In the genomic region with DNA sequence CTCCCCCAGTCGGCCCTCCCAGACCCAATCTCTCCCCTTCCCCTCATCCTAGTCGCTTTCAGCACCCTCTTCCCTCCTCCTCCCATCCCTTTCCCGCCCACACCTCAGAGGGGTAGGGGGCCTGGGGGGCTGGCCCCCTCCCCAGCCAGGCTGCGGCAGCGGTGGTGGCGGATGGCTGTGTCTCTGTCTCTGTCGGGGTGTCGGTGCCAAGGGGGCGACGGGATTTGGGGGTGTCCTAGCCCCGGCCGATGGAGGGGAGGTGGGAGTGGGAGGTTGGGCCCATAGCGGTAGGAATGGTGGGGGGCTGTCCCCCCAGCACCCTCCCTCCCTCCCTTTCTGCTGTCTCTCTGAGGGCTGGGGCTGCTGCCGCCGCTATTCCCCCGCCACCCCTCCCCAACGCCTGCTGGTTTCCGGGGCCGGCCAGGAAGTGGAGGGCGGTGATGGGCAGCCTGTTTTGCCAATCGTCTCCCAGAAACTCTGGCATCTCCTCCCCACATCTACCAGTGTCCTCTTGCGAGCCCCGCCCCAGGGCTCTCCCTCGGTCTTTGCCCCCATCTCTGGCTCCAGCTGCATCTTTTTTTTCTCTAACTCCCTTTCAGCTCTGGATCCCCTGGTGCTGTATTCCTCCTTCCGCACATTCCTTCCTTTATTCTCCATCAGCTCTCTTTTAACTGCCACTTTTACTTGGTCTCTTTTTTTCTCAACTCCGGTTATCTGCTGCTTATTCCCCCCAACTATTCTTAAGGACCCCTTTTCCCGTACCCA, we compare ENCODE assay signal across 1 cellular context.
TF ChIP-seq lines count a peak whose summit lies in the region.

A gene with protein sequence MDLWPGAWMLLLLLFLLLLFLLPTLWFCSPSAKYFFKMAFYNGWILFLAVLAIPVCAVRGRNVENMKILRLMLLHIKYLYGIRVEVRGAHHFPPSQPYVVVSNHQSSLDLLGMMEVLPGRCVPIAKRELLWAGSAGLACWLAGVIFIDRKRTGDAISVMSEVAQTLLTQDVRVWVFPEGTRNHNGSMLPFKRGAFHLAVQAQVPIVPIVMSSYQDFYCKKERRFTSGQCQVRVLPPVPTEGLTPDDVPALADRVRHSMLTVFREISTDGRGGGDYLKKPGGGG (minus strand): TSS at position 374 of the 765 bp plus-strand sequence. CDS start 4,588 bp downstream, outside the sequence.

TF ChIP-seq in HepG2, 621 proteins besides CTCF, POLR2A, EP300 and RAD21 (continued from another document and continues in another):
- TF ChIP-seq, protein P1, sequence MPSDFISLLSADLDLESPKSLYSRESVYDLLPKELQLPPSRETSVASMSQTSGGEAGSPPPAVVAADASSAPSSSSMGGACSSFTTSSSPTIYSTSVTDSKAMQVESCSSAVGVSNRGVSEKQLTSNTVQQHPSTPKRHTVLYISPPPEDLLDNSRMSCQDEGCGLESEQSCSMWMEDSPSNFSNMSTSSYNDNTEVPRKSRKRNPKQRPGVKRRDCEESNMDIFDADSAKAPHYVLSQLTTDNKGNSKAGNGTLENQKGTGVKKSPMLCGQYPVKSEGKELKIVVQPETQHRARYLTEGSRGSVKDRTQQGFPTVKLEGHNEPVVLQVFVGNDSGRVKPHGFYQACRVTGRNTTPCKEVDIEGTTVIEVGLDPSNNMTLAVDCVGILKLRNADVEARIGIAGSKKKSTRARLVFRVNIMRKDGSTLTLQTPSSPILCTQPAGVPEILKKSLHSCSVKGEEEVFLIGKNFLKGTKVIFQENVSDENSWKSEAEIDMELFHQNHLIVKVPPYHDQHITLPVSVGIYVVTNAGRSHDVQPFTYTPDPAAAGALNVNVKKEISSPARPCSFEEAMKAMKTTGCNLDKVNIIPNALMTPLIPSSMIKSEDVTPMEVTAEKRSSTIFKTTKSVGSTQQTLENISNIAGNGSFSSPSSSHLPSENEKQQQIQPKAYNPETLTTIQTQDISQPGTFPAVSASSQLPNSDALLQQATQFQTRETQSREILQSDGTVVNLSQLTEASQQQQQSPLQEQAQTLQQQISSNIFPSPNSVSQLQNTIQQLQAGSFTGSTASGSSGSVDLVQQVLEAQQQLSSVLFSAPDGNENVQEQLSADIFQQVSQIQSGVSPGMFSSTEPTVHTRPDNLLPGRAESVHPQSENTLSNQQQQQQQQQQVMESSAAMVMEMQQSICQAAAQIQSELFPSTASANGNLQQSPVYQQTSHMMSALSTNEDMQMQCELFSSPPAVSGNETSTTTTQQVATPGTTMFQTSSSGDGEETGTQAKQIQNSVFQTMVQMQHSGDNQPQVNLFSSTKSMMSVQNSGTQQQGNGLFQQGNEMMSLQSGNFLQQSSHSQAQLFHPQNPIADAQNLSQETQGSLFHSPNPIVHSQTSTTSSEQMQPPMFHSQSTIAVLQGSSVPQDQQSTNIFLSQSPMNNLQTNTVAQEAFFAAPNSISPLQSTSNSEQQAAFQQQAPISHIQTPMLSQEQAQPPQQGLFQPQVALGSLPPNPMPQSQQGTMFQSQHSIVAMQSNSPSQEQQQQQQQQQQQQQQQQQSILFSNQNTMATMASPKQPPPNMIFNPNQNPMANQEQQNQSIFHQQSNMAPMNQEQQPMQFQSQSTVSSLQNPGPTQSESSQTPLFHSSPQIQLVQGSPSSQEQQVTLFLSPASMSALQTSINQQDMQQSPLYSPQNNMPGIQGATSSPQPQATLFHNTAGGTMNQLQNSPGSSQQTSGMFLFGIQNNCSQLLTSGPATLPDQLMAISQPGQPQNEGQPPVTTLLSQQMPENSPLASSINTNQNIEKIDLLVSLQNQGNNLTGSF (CRISPR knock-in tag; IDR thresholded peaks at IDR 0.05), result no peak
- TF ChIP-seq ZNF430 (CRISPR knock-in tag; IDR thresholded peaks at IDR 0.05) (peak; percentile 70), SMYD3 (CRISPR knock-in tag; IDR thresholded peaks at IDR 0.05) (no peak), MTA3 (CRISPR knock-in tag; IDR thresholded peaks at IDR 0.05) (no peak), SOX5 (CRISPR knock-in tag; IDR thresholded peaks at IDR 0.05; ENCODE audit: borderline replicate concordance) (no peak), ZNF747 (CRISPR knock-in tag; IDR thresholded peaks at IDR 0.05; ENCODE audit: borderline replicate concordance) (no peak; the same call in 1 of the 2 replicates), ZSCAN21 (CRISPR knock-in tag; IDR thresholded peaks at IDR 0.05; ENCODE audit: borderline replicate concordance) (no peak), SP2 (CRISPR knock-in tag; IDR thresholded peaks at IDR 0.05) (peak; percentile 94), ZFX (CRISPR knock-in tag; IDR thresholded peaks at IDR 0.05; ENCODE audit: low read depth) (peak; percentile 61; the same call in 1 of the 2 replicates), TOPORS (CRISPR knock-in tag; IDR thresholded peaks at IDR 0.05) (no peak), GABPB1 (CRISPR knock-in tag; IDR thresholded peaks at IDR 0.05) (peak; percentile 94), SMAD9 (CRISPR knock-in tag; IDR thresholded peaks at IDR 0.05) (no peak), CC2D1A (CRISPR knock-in tag; IDR thresholded peaks at IDR 0.05) (no peak), ZNF569 (CRISPR knock-in tag; IDR thresholded peaks at IDR 0.05; ENCODE audit: borderline replicate concordance) (no peak; the same call in 1 of the 2 replicates), PHF5A (CRISPR knock-in tag; IDR thresholded peaks at IDR 0.05; ENCODE audit: low read depth, unreplicated experiment) (no peak), MAF1 (CRISPR knock-in tag; IDR thresholded peaks at IDR 0.05; ENCODE audit: borderline replicate concordance) (0 out of 2 replicates have a peak, but pooled peaks have one; percentile 63), ZNF792 (CRISPR knock-in tag; IDR thresholded peaks at IDR 0.05) (no peak), ZNF839 (CRISPR knock-in tag; IDR thresholded peaks at IDR 0.05; ENCODE audit: borderline replicate concordance) (no peak), ZNF296 (CRISPR knock-in tag; conservative IDR thresholded peaks at IDR 0.05) (0 out of 2 replicates have a peak, but pooled peaks have one; percentile 66), ZNF18 (CRISPR knock-in tag; IDR thresholded peaks at IDR 0.05; ENCODE audit: insufficient replicate concordance) (peak; percentile 36), NR2F2 (IDR thresholded peaks at IDR 0.05; ENCODE audit: borderline replicate concordance, low read depth) (no peak), SUZ12 (IDR thresholded peaks at IDR 0.05; ENCODE audit: low read depth, low read length) (no peak), ZNF619 (CRISPR knock-in tag; IDR thresholded peaks at IDR 0.05) (no peak), ZNF431 (CRISPR knock-in tag; IDR thresholded peaks at IDR 0.05; ENCODE audit: borderline replicate concordance, low read depth) (0 out of 2 replicates have a peak, but pooled peaks have one; percentile 54), GFI1 (CRISPR knock-in tag; IDR thresholded peaks at IDR 0.05; ENCODE audit: borderline replicate concordance) (no peak), RXRB (CRISPR knock-in tag; IDR thresholded peaks at IDR 0.05; ENCODE audit: borderline replicate concordance) (peak; percentile 41; the same call in 1 of the 2 replicates), MBD4 (IDR thresholded peaks at IDR 0.05; ENCODE audit: borderline replicate concordance, low read length) (no peak), MTERF4 (CRISPR knock-in tag; IDR thresholded peaks at IDR 0.05) (no peak)
- TF ChIP-seq, protein P2, sequence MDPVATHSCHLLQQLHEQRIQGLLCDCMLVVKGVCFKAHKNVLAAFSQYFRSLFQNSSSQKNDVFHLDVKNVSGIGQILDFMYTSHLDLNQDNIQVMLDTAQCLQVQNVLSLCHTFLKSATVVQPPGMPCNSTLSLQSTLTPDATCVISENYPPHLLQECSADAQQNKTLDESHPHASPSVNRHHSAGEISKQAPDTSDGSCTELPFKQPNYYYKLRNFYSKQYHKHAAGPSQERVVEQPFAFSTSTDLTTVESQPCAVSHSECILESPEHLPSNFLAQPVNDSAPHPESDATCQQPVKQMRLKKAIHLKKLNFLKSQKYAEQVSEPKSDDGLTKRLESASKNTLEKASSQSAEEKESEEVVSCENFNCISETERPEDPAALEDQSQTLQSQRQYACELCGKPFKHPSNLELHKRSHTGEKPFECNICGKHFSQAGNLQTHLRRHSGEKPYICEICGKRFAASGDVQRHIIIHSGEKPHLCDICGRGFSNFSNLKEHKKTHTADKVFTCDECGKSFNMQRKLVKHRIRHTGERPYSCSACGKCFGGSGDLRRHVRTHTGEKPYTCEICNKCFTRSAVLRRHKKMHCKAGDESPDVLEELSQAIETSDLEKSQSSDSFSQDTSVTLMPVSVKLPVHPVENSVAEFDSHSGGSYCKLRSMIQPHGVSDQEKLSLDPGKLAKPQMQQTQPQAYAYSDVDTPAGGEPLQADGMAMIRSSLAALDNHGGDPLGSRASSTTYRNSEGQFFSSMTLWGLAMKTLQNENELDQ (CRISPR knock-in tag; IDR thresholded peaks at IDR 0.05; ENCODE audit: borderline replicate concordance), result no peak
- TF ChIP-seq, protein P3, sequence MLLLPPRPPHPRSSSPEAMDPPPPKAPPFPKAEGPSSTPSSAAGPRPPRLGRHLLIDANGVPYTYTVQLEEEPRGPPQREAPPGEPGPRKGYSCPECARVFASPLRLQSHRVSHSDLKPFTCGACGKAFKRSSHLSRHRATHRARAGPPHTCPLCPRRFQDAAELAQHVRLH (CRISPR knock-in tag; IDR thresholded peaks at IDR 0.05; ENCODE audit: borderline replicate concordance, low read depth), result no peak; the same call in 1 of the 2 replicates
- TF ChIP-seq, protein P4, sequence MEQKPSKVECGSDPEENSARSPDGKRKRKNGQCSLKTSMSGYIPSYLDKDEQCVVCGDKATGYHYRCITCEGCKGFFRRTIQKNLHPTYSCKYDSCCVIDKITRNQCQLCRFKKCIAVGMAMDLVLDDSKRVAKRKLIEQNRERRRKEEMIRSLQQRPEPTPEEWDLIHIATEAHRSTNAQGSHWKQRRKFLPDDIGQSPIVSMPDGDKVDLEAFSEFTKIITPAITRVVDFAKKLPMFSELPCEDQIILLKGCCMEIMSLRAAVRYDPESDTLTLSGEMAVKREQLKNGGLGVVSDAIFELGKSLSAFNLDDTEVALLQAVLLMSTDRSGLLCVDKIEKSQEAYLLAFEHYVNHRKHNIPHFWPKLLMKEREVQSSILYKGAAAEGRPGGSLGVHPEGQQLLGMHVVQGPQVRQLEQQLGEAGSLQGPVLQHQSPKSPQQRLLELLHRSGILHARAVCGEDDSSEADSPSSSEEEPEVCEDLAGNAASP (CRISPR knock-in tag; IDR thresholded peaks at IDR 0.05; ENCODE audit: borderline replicate concordance), result no peak; the same call in 1 of the 2 replicates
- TF ChIP-seq, protein P5, sequence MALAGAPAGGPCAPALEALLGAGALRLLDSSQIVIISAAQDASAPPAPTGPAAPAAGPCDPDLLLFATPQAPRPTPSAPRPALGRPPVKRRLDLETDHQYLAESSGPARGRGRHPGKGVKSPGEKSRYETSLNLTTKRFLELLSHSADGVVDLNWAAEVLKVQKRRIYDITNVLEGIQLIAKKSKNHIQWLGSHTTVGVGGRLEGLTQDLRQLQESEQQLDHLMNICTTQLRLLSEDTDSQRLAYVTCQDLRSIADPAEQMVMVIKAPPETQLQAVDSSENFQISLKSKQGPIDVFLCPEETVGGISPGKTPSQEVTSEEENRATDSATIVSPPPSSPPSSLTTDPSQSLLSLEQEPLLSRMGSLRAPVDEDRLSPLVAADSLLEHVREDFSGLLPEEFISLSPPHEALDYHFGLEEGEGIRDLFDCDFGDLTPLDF (CRISPR knock-in tag; IDR thresholded peaks at IDR 0.05), result no peak
- TF ChIP-seq, protein P6, sequence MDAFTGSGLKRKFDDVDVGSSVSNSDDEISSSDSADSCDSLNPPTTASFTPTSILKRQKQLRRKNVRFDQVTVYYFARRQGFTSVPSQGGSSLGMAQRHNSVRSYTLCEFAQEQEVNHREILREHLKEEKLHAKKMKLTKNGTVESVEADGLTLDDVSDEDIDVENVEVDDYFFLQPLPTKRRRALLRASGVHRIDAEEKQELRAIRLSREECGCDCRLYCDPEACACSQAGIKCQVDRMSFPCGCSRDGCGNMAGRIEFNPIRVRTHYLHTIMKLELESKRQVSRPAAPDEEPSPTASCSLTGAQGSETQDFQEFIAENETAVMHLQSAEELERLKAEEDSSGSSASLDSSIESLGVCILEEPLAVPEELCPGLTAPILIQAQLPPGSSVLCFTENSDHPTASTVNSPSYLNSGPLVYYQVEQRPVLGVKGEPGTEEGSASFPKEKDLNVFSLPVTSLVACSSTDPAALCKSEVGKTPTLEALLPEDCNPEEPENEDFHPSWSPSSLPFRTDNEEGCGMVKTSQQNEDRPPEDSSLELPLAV (CRISPR knock-in tag; conservative IDR thresholded peaks at IDR 0.05; ENCODE audit: low read depth), result no peak
- TF ChIP-seq, protein P7, sequence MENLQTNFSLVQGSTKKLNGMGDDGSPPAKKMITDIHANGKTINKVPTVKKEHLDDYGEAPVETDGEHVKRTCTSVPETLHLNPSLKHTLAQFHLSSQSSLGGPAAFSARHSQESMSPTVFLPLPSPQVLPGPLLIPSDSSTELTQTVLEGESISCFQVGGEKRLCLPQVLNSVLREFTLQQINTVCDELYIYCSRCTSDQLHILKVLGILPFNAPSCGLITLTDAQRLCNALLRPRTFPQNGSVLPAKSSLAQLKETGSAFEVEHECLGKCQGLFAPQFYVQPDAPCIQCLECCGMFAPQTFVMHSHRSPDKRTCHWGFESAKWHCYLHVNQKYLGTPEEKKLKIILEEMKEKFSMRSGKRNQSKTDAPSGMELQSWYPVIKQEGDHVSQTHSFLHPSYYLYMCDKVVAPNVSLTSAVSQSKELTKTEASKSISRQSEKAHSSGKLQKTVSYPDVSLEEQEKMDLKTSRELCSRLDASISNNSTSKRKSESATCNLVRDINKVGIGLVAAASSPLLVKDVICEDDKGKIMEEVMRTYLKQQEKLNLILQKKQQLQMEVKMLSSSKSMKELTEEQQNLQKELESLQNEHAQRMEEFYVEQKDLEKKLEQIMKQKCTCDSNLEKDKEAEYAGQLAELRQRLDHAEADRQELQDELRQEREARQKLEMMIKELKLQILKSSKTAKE (CRISPR knock-in tag; IDR thresholded peaks at IDR 0.05; ENCODE audit: borderline replicate concordance), result no peak
- TF ChIP-seq, protein P8, sequence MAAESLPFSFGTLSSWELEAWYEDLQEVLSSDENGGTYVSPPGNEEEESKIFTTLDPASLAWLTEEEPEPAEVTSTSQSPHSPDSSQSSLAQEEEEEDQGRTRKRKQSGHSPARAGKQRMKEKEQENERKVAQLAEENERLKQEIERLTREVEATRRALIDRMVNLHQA (CRISPR knock-in tag; IDR thresholded peaks at IDR 0.05), result no peak
